ENCODE assay signal across 10 cellular contexts in the genomic region with DNA sequence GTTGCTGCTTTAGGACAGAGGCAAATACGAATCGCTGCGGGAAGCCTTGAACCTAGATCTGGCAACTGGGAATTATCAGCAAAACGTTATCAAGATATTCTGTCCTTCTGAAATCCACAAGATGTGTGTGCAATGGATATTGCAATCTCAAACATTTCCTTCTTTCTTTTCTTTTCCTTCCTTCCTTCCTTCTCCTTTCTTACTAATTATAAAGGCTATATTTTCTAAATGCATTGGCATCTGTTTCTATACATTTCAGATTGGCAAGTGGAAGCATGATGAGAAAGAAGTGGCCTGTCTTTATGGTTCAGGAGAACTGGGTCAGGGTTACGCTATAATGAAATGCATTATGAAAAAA. TPM values are rescaled to one million over a fixed set of nuclear protein-coding genes. Genes with fewer than 3 reads are reported as not detected.
DNase-seq lines count a peak whose midpoint lies in the region; ATAC-seq and TF ChIP-seq lines count a peak whose summit lies in the region.
"Had no signal": no experiment of that assay in that cellular context is flagged by ENCODE, and none has a peak within 500 bp of the region (broad histone marks: within the 10 kb centered on the region; RNA-seq: fewer than 3 reads in every experiment).

No MANE protein-coding gene starts in this region.

- no peaks in the 10 kb centered on the region for H3K9me3 ChIP-seq in right lobe of liver
- no peaks in the 10 kb centered on the region for H3K9me3 ChIP-seq in gastroesophageal sphincter
- H3K9me3 ChIP-seq: testis had no signal

- peaks cover 78% of the 10 kb centered on the region for H3K4me1 Mint-ChIP-seq in stimulated activated naive CD8-positive, alpha-beta T cell treated with anti-CD3 and anti-CD28 coated beads, Interleukin-15, Interleukin-2, amounts not matched to agents 100 ng/mL and 50 ng/mL, for 24 hours (ENCODE audit: low read depth)
- peaks cover 67% of the 10 kb centered on the region for H3K4me1 Mint-ChIP-seq in activated CD8-positive, alpha-beta T cell treated with anti-CD3 and anti-CD28 coated beads, Interleukin-2, amount 10 ng/mL, durations not matched to agents 7 days and 5 days (ENCODE audit: low read depth)
- peaks cover 21% of the 10 kb centered on the region; the same call in 2 of the 3 replicates for H3K4me1 Mint-ChIP-seq in GM23338

- H3K4me3 ChIP-seq in right lobe of liver (peak overlapping the region in 1 of 3 donors; percentile 28), GM23338 (no peak overlapping the region), gastroesophageal sphincter (peak overlapping the region in 1 of 2 donors; percentile 13)
- H3K4me3 ChIP-seq: testis had no signal

- no peak for DNase-seq in stimulated activated naive CD8-positive, alpha-beta T cell treated with anti-CD3 and anti-CD28 coated beads, Interleukin-15, Interleukin-2, amounts not matched to agents 100 U/mL and 50 U/mL, for 24 hours
- no peak for DNase-seq in activated CD8-positive, alpha-beta T cell treated with anti-CD3 and anti-CD28 coated beads, Interleukin-2, amount 10 ng/mL, durations not matched to agents 7 days and 5 days
- no peak for DNase-seq in right lobe of liver
- no peak for DNase-seq in stimulated activated naive CD4-positive, alpha-beta T cell (lab: John Stamatoyannopoulos, UW)
- no peak for DNase-seq in GM23338 (ENCODE audit: low spot score)

- no peak for ATAC-seq in stimulated activated naive CD8-positive, alpha-beta T cell treated with anti-CD3 and anti-CD28 coated beads, Interleukin-15, Interleukin-2, amounts not matched to agents 100 U/mL and 50 U/mL, for 24 hours
- ATAC-seq in activated CD8-positive, alpha-beta T cell treated with anti-CD3 and anti-CD28 coated beads, Interleukin-2, amount 10 ng/mL, durations not matched to agents 7 days and 5 days = no peak
- no peak for ATAC-seq in right lobe of liver
- ATAC-seq in GM18861 (IDR thresholded peaks at IDR 0.05; ENCODE audit: unreplicated experiment) = no peak
- ATAC-seq in GM23338 = no peak
- no peak for ATAC-seq in gastroesophageal sphincter

- H3K4me1 ChIP-seq in right lobe of liver (peaks cover 0 to 13% (median 2%) of the 10 kb centered on the region in 4 donors), GM23338 (ENCODE audit: insufficient read depth) (no peaks in the 10 kb centered on the region; the same call in 1 of the 2 replicates), gastroesophageal sphincter (peaks cover 0 to 16% (median 0%) of the 10 kb centered on the region in 3 donors)

- intact Hi-C loops in right lobe of liver (cut with DNase I) = loop anchor here (5.0 to 10.0 kb wide), 2 partner anchors 59 to 92 kb away; no protein-coding TSS in a partner anchor

- POLR2A ChIA-PET in activated CD8-positive, alpha-beta T cell treated with anti-CD3 and anti-CD28 coated beads, Interleukin-2, amount 10 ng/mL, durations not matched to agents 7 days and 5 days (lab: Charles Lee) = interaction anchor here (0.6 to 10.0 kb wide), 12 partner anchors 9 to 651 kb away, joined by 3 to 361 read pairs (median 16); no protein-coding TSS in a partner anchor

- no peaks in the 10 kb centered on the region for H3K79me2 ChIP-seq in GM23338 (replicated peaks; ENCODE audit: insufficient read depth)

- no peaks in the 10 kb centered on the region for H3K27me3 Mint-ChIP-seq in stimulated activated naive CD8-positive, alpha-beta T cell treated with anti-CD3 and anti-CD28 coated beads, Interleukin-15, Interleukin-2, amounts not matched to agents 100 ng/mL and 50 ng/mL, for 24 hours
- no peaks in the 10 kb centered on the region for H3K27me3 Mint-ChIP-seq in activated CD8-positive, alpha-beta T cell treated with anti-CD3 and anti-CD28 coated beads, Interleukin-2, amount 10 ng/mL, durations not matched to agents 7 days and 5 days (ENCODE audit: low read depth)
- H3K27me3 Mint-ChIP-seq in GM23338 (ENCODE audit: insufficient read depth, low read depth, poor library complexity) = no peaks in the 10 kb centered on the region

- no peak overlapping the region for H3K4me2 ChIP-seq in GM23338

- peak overlapping the region; percentile 100 for H3K27ac Mint-ChIP-seq in stimulated activated naive CD8-positive, alpha-beta T cell treated with anti-CD3 and anti-CD28 coated beads, Interleukin-15, Interleukin-2, amounts not matched to agents 100 ng/mL and 50 ng/mL, for 24 hours
- peak overlapping the region; percentile 99 for H3K27ac Mint-ChIP-seq in activated CD8-positive, alpha-beta T cell treated with anti-CD3 and anti-CD28 coated beads, Interleukin-2, amount 10 ng/mL, durations not matched to agents 7 days and 5 days
- H3K27ac Mint-ChIP-seq in GM23338 = no peak overlapping the region

- H3K4me3 Mint-ChIP-seq in stimulated activated naive CD8-positive, alpha-beta T cell treated with anti-CD3 and anti-CD28 coated beads, Interleukin-15, Interleukin-2, amounts not matched to agents 100 ng/mL and 50 ng/mL, for 24 hours = peak overlapping the region; percentile 100
- peak overlapping the region; percentile 100 for H3K4me3 Mint-ChIP-seq in activated CD8-positive, alpha-beta T cell treated with anti-CD3 and anti-CD28 coated beads, Interleukin-2, amount 10 ng/mL, durations not matched to agents 7 days and 5 days
- no peak overlapping the region for H3K4me3 Mint-ChIP-seq in GM23338

- H3K9me2 ChIP-seq in GM23338 (ENCODE audit: insufficient read depth) = no peaks in the 10 kb centered on the region

- H3F3A ChIP-seq in GM23338 (replicated peaks; ENCODE audit: low read depth) = no peaks in the 10 kb centered on the region

- 8% methylated on average over 5 of the region's 5 CpGs for WGBS in right lobe of liver (ENCODE audit: insufficient coverage, low coverage, low lambda C conversion rate, missing lambda C conversion rate)
- 18 to 20% methylated on average over 5 of the region's 5 CpGs for whole genome bisulfite sequencing in gastroesophageal sphincter (ENCODE audit: low coverage in 1 of 2), 2 donors

- no peak for TF ChIP-seq CTCF in right lobe of liver (IDR thresholded peaks at IDR 0.05)
- TF ChIP-seq CTCF in GM23338 (conservative IDR thresholded peaks at IDR 0.05; ENCODE audit: low read depth in 2 of 2) = no peak
- no peak for TF ChIP-seq CTCF in gastroesophageal sphincter (IDR thresholded peaks at IDR 0.05)

- no peak overlapping the region for H2AFZ ChIP-seq in GM23338

- peaks cover 71% of the 10 kb centered on the region for H3K36me3 Mint-ChIP-seq in stimulated activated naive CD8-positive, alpha-beta T cell treated with anti-CD3 and anti-CD28 coated beads, Interleukin-15, Interleukin-2, amounts not matched to agents 100 ng/mL and 50 ng/mL, for 24 hours (ENCODE audit: low read depth)
- H3K36me3 Mint-ChIP-seq in activated CD8-positive, alpha-beta T cell treated with anti-CD3 and anti-CD28 coated beads, Interleukin-2, amount 10 ng/mL, durations not matched to agents 7 days and 5 days (ENCODE audit: low read depth) = peaks cover 67% of the 10 kb centered on the region
- no peaks in the 10 kb centered on the region for H3K36me3 Mint-ChIP-seq in GM23338 (ENCODE audit: low read depth)

- TF ChIP-seq POLR2A in right lobe of liver (IDR thresholded peaks at IDR 0.05) (no peak), gastroesophageal sphincter (IDR thresholded peaks at IDR 0.05) (no peak)

- H3K27ac ChIP-seq in right lobe of liver = peak overlapping the region in 2 of 3 donors; percentile 40 to 52
- no peak overlapping the region for H3K27ac ChIP-seq in GM23338 (ENCODE audit: low read depth)
- H3K27ac ChIP-seq in gastroesophageal sphincter = peak overlapping the region in 2 of 4 donors; percentile 3 to 45

- TF ChIP-seq EP300 in gastroesophageal sphincter (IDR thresholded peaks at IDR 0.05) = no peak

- H4K20me1 ChIP-seq in GM23338 (replicated peaks; ENCODE audit: insufficient read depth) = no peaks in the 10 kb centered on the region

- no peaks in the 10 kb centered on the region for H3K9me3 Mint-ChIP-seq in stimulated activated naive CD8-positive, alpha-beta T cell treated with anti-CD3 and anti-CD28 coated beads, Interleukin-15, Interleukin-2, amounts not matched to agents 100 ng/mL and 50 ng/mL, for 24 hours
- H3K9me3 Mint-ChIP-seq in activated CD8-positive, alpha-beta T cell treated with anti-CD3 and anti-CD28 coated beads, Interleukin-2, amount 10 ng/mL, durations not matched to agents 7 days and 5 days (ENCODE audit: insufficient read depth) = no peaks in the 10 kb centered on the region
- no peaks in the 10 kb centered on the region for H3K9me3 Mint-ChIP-seq in GM23338

- H3K27me3 ChIP-seq in right lobe of liver (no peaks in the 10 kb centered on the region), GM23338 (ENCODE audit: insufficient read depth) (no peaks in the 10 kb centered on the region), gastroesophageal sphincter (peaks cover 11% of the 10 kb centered on the region)
- H3K27me3 ChIP-seq: testis had no signal

- H3K36me3 ChIP-seq in right lobe of liver (no peaks in the 10 kb centered on the region), GM23338 (ENCODE audit: insufficient read depth) (no peaks in the 10 kb centered on the region), gastroesophageal sphincter (no peaks in the 10 kb centered on the region)

- CTCF ChIA-PET in activated CD8-positive, alpha-beta T cell treated with anti-CD3 and anti-CD28 coated beads, Interleukin-2, amount 10 ng/mL, durations not matched to agents 7 days and 5 days (lab: Charles Lee) = interaction anchor here (0.8 to 11.5 kb wide), 22 partner anchors 13 to 91 kb away, joined by 3 to 426 read pairs (median 7); a partner anchor contains a TSS

TF ChIP-seq in GM23338, 12 proteins besides CTCF, POLR2A, EP300 and RAD21 (continues in another document):
- TF ChIP-seq EZH2 (IDR thresholded peaks at IDR 0.05; ENCODE audit: low read depth, unreplicated experiment) (no peak), ZNF331 (CRISPR knock-in tag; IDR thresholded peaks at IDR 0.05; ENCODE audit: low read depth) (no peak)

RNA-seq across cellular contexts. Expression of a gene that starts 2.0 kb away (rescaled TPM):
- 10 to 100 TPM; 64.5 to 67.0 TPM for total RNA-seq in activated CD8-positive, alpha-beta T cell treated with anti-CD3 and anti-CD28 coated beads, Interleukin-2, amount 10 ng/mL, durations not matched to agents 7 days and 5 days
- total RNA-seq in right lobe of liver (1 to 10 TPM in 3 of 6 experiments, under 1 TPM in 3; 0.13 to 1.8 (median 0.92) TPM), gastroesophageal sphincter (1 to 10 TPM; 1.0 to 4.3 (median 1.9) TPM)
- 0.43 TPM in 1 of 2 replicates, not detected in the other for total RNA-seq in GM23338 (2014; rRNA removed; shearing (Covaris generic))
- not detected in 2 replicates for polyA plus RNA-seq in GM23338 (2016; fragmentation: Nextera tagmentation; extraction: Ambion mirVana)
- total RNA-seq: glomerular endothelial cell had no signal

RNA-seq across cellular contexts. Expression of a gene that starts 42.8 kb away (rescaled TPM):
- total RNA-seq in activated CD8-positive, alpha-beta T cell treated with anti-CD3 and anti-CD28 coated beads, Interleukin-2, amount 10 ng/mL, durations not matched to agents 7 days and 5 days = 1 to 10 TPM; 1.4 TPM
- total RNA-seq in right lobe of liver = 1 to 10 TPM; 3.1 to 6.5 (median 3.6) TPM
- total RNA-seq in GM23338 (2014; rRNA removed; shearing (Covaris generic)) = 1.7 and 2.4 TPM in 2 replicates
- 2.8 and 3.9 TPM in 2 replicates for polyA plus RNA-seq in GM23338 (2016; fragmentation: Nextera tagmentation; extraction: Ambion mirVana)
- 10 to 100 TPM in 3 of 4 donors, 1 to 10 TPM in 1; 6.7 to 23.1 (median 13.0) TPM for total RNA-seq in gastroesophageal sphincter

Comparison
In these comparisons a context has a peak if more than half of its experiments do, and no peak if none do; other contexts are left out.
1. RNA of a gene that starts 2.0 kb away (total RNA-seq): 64.5 to 67.0 TPM in activated CD8-positive, alpha-beta T cell treated with anti-CD3 and anti-CD28 coated beads, Interleukin-2, amount 10 ng/mL, durations not matched to agents 7 days and 5 days; 1.0 to 4.3 TPM in gastroesophageal sphincter, 0.13 to 1.8 TPM in right lobe of liver and 0.43 TPM in GM23338; every median in the first group is over 10 times any median in the second.